Comparison of ENCODE assay signal across 8 cellular contexts in the genomic region with DNA sequence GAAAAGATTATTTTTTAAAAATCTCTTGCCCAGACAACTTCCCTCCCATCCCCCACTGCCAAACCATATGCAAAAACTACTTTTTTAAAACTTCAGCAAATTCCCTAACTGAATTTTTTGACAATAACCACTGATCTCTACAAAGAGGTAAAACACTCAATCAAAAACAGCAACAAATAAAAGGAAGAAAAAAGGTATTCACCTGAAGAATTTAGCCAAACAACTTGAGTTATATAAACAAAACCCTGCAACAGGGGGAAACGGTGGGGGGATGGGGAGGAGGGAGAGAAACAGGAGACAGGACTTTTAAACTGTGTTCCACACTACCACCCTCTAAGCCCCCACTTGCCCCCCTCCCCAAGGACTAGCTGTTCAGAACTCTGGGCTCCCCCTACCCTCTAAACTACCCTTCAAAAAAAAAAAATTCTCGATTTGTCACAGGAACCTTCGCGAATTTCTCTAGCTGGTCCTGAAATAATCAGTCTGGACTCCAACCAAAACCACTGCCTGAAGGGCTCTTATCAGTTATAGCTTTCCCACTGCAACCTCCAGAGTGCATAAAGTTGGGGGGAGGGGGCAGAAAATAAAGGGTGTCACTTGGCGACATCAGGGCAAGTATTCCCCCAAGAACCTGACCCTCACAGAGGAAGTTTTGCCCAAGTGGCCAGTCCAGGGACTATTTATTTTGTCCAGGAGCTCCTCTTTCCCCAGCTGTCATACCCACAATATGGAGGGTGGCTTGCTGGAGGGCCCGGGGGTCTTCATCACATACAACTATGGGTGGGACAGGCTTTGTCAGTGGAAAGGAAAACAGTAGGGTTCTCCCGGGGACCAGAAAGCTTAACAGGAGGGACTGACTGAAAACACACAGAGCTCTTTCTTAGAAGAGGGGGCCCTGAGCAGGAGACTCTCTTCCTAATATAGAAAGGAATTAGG. TPM values are rescaled to one million over a fixed set of nuclear protein-coding genes. Genes with fewer than 3 reads are reported as not detected.
A peak's percentile ranks its signal among the peaks of the same experiment; 100 is the strongest.
DNase-seq lines count a peak whose midpoint lies in the region; TF ChIP-seq lines count a peak whose summit lies in the region.

No MANE protein-coding gene starts in this region.

- H3K27me3 Mint-ChIP-seq in CD4-positive, alpha-beta memory T cell = peaks cover 0 to 2% of the 10 kb centered on the region in 2 donors

- H3K4me1 Mint-ChIP-seq in CD4-positive, alpha-beta memory T cell = peaks cover 6 to 27% (median 10%) of the 10 kb centered on the region in 4 donors

- H3K4me1 ChIP-seq in CD4-positive, alpha-beta memory T cell (ENCODE audit: insufficient read depth, low read length) = peaks cover 58% of the 10 kb centered on the region

- no peaks in the 10 kb centered on the region for H3K27me3 ChIP-seq in CD4-positive, alpha-beta memory T cell (ENCODE audit: insufficient read depth, low read length)
- no peaks in the 10 kb centered on the region for H3K27me3 ChIP-seq in kidney epithelial cell (ENCODE audit: control insufficient read depth, insufficient read depth, low read length)

- intact Hi-C loops in CD4-positive, alpha-beta memory T cell (cut with micrococcal nuclease) = loop anchor here (2.0 kb wide), 2 partner anchors 119 to 127 kb away; partner anchors contain the start of gene KLHDC10

- no peak for TF ChIP-seq CTCF in astrocyte of the cerebellum (IDR thresholded peaks at IDR 0.05; ENCODE audit: low read depth, low read length, missing control alignments)
- TF ChIP-seq CTCF in kidney epithelial cell (IDR thresholded peaks at IDR 0.05; ENCODE audit: insufficient read depth, low read length, poor library complexity, severe bottlenecking) = no peak

- DNase-seq in CD4-positive, alpha-beta memory T cell = peak in 4 of 5 donors; percentile 3 to 13 (median 8)
- no peak for DNase-seq in Jurkat, Clone E6-1 (ENCODE audit: low read depth, low spot score)
- DNase-seq in astrocyte of the cerebellum (ENCODE audit: low read depth) (no peak), kidney epithelial cell (ENCODE audit: low read depth) (no peak), superior temporal gyrus (ENCODE audit: extremely low spot score) (peak; percentile 25), SIG-M5 (lab: John Stamatoyannopoulos, UW) (no peak), glomerular visceral epithelial cell (ENCODE audit: extremely low spot score) (no peak)
- DNase-seq in effector CD8-positive, alpha-beta T cell (lab: John Stamatoyannopoulos, UW) = no peak

- H3K9me3 Mint-ChIP-seq in CD4-positive, alpha-beta memory T cell = peaks cover 0 to 6% (median 0%) of the 10 kb centered on the region in 8 donors

- peak overlapping the region; percentile 96 for H3K27ac ChIP-seq in CD4-positive, alpha-beta memory T cell (ENCODE audit: low read depth, low read length)

- H3K27ac Mint-ChIP-seq in CD4-positive, alpha-beta memory T cell = no peak overlapping the region

- in situ Hi-C loops in astrocyte of the cerebellum (cut with HindIII; ENCODE audit: low sequenced_read_pairs) = no loop called here

- peaks cover 4 to 14% of the 10 kb centered on the region in 2 donors for H3K36me3 Mint-ChIP-seq in CD4-positive, alpha-beta memory T cell

- H3K36me3 ChIP-seq in CD4-positive, alpha-beta memory T cell (ENCODE audit: insufficient read depth, low read length) = no peaks in the 10 kb centered on the region
- no peaks in the 10 kb centered on the region for H3K36me3 ChIP-seq in kidney epithelial cell (ENCODE audit: control insufficient read depth, insufficient read depth, low read length)

- POLR2A ChIA-PET in CD4-positive, alpha-beta memory T cell (lab: Charles Lee; ENCODE audit: partially characterized antibody) = interaction anchor here (0.6 to 2.2 kb wide), 9 partner anchors 9 to 1488 kb away, joined by 3 to 9 read pairs (median 4); partner anchors contain the start of gene NRF1

- H3K4me3 ChIP-seq in CD4-positive, alpha-beta memory T cell (ENCODE audit: low read length in 2 of 2) = peak overlapping the region; percentile 53 to 85
- peak overlapping the region; percentile 84 for H3K4me3 ChIP-seq in Jurkat, Clone E6-1 (ENCODE audit: low read length)
- H3K4me3 ChIP-seq in astrocyte of the cerebellum (ENCODE audit: low read depth, low read length) = peak overlapping the region; percentile 93
- peak overlapping the region; percentile 98 for H3K4me3 ChIP-seq in kidney epithelial cell (ENCODE audit: low read depth, low read length)

- no peaks in the 10 kb centered on the region for H3K9me3 ChIP-seq in CD4-positive, alpha-beta memory T cell (ENCODE audit: control insufficient read depth in 1 of 2, low read length in 2 of 2)

- CTCF ChIA-PET in CD4-positive, alpha-beta memory T cell (lab: Charles Lee; ENCODE audit: partially characterized antibody) = interaction anchor here (0.6 to 1.2 kb wide), 4 partner anchors 10 to 294 kb away, joined by 3 to 5 read pairs (median 3); no protein-coding TSS in a partner anchor

- no peak overlapping the region for H3K4me3 Mint-ChIP-seq in CD4-positive, alpha-beta memory T cell

RNA-seq across cellular contexts. Expression of gene UBE2H, which starts 1.4 kb away (rescaled TPM):
- 10 to 100 TPM; 42.6 to 43.8 TPM for total RNA-seq in CD4-positive, alpha-beta memory T cell
- 10 to 100 TPM; 45.8 to 56.6 TPM for polyA plus RNA-seq in CD4-positive, alpha-beta memory T cell
- 27.4 TPM for polyA plus RNA-seq in Jurkat, Clone E6-1 (2012; ENCODE audit: insufficient read depth, insufficient read length)
- 127 and 133 TPM in 2 replicates for total RNA-seq in kidney epithelial cell

Comparison
In these comparisons a context has a peak if more than half of its experiments do, and no peak if none do; other contexts are left out.
1. DNase-seq: peak in CD4-positive, alpha-beta memory T cell (4 of 5) and superior temporal gyrus (single experiment); none in Jurkat, Clone E6-1 (single experiment), astrocyte of the cerebellum (single experiment), kidney epithelial cell (single experiment), SIG-M5 (single experiment), glomerular visceral epithelial cell (single experiment) and effector CD8-positive, alpha-beta T cell (single experiment).
2. Peak in every context shown above with its lines, with median percentiles within 50 percentile points of each other: H3K4me3 ChIP-seq.